Comparison of ENCODE assay signal across 8 cellular contexts in the genomic region with DNA sequence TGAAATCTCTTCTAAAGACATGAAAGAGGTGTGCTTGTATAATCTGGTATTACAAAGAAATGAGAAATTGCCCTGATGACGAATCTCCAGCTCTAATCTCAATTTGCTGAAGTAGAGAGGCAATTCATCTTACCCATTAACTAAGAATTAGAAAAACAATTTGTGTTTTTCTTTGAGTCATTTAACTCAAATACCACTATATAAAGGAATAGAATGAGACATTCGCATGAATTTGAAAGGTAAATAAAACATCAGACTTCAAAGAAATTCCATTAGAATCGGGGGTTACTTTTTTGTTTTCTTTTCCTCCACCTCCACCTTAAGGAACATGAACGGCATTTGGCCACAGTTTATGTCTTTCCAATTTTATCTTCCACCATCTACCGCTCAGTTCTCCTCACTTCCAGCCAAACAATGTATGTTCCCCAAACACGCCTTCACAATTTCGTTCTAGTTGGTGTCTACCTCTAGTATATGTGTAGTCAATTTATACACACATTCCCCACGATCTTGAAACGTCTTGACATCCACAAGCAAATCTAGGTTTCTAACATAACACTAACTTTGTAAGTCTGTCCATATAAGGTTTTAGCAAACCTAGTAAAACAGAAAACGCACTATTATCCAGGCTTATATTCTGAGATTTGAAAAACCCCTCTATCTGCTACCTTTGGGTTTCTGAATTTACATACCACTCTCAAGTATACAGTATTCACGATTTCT. TPM values are rescaled to one million over a fixed set of nuclear protein-coding genes. Genes with fewer than 3 reads are reported as not detected.
A peak's percentile ranks its signal among the peaks of the same experiment; 100 is the strongest.
DNase-seq lines count a peak whose midpoint lies in the region; ATAC-seq and TF ChIP-seq lines count a peak whose summit lies in the region.

No MANE protein-coding gene starts in this region.

- H4K20me1 ChIP-seq in Loucy (ENCODE audit: insufficient read depth, low read length, poor library complexity, severe bottlenecking): peaks cover 34% of the 10 kb centered on the region

- no peaks in the 10 kb centered on the region for H3K36me3 ChIP-seq in CD8-positive, alpha-beta T cell (ENCODE audit: insufficient read depth, low read length)
- H3K36me3 ChIP-seq in Loucy (ENCODE audit: insufficient read depth, low read length) (no peaks in the 10 kb centered on the region), neuronal stem cell (replicated peaks in 1 of 2; ENCODE audit: control insufficient read depth in 2 of 2, insufficient read depth in 2 of 2, low read length in 2 of 2) (peaks cover 0 to 13% of the 10 kb centered on the region in 2 donors)
- H3K36me3 ChIP-seq in effector memory CD4-positive, alpha-beta T cell (ENCODE audit: control insufficient read depth, insufficient read depth, low read length): peaks cover 6% of the 10 kb centered on the region

- no CpG with 5 or more reads among the region's 11 CpGs for WGBS in neuronal stem cell (ENCODE audit: extremely low coverage in 2 of 2, insufficient read length in 2 of 2, insufficient replicate concordance in 1 of 2), 2 donors

- H4K8ac ChIP-seq in neuronal stem cell (ENCODE audit: low read depth, low read length): no peak overlapping the region

- H3K27ac Mint-ChIP-seq in CD8-positive, alpha-beta T cell: peak overlapping the region; percentile 98

- H3K27ac ChIP-seq in CD8-positive, alpha-beta T cell (ENCODE audit: low read depth, low read length): peak overlapping the region; percentile 100
- peak overlapping the region; percentile 99 for H3K27ac ChIP-seq in effector memory CD4-positive, alpha-beta T cell (ENCODE audit: insufficient read depth, low read length, poor library complexity, severe bottlenecking)
- no peak overlapping the region for H3K27ac ChIP-seq in neuronal stem cell (replicated peaks; ENCODE audit: low read length)

- H3K4me3 Mint-ChIP-seq in CD8-positive, alpha-beta T cell: peak overlapping the region; percentile 88

- H3K9me2 ChIP-seq in Loucy (replicated peaks; ENCODE audit: low read depth, low read length): no peaks in the 10 kb centered on the region

- peaks cover 39% of the 10 kb centered on the region for H3K4me1 Mint-ChIP-seq in CD8-positive, alpha-beta T cell (ENCODE audit: low read depth)

- no peak overlapping the region for H2BK12ac ChIP-seq in neuronal stem cell (ENCODE audit: low read length)

- H3K4me2 ChIP-seq in Loucy (ENCODE audit: low read depth, low read length, poor library complexity, severe bottlenecking): peak overlapping the region; percentile 80
- H3K4me2 ChIP-seq in neuronal stem cell (ENCODE audit: insufficient read depth, low read length, poor library complexity, severe bottlenecking): peak overlapping the region; percentile 86

- no peaks in the 10 kb centered on the region for H3K27me3 Mint-ChIP-seq in CD8-positive, alpha-beta T cell (ENCODE audit: low read depth)

- CTCF ChIA-PET in CD8-positive, alpha-beta T cell (lab: Charles Lee): interaction anchor here (0.8 to 1.3 kb wide), 4 partner anchors 12 to 48 kb away, joined by 3 to 5 read pairs (median 4); no protein-coding TSS in a partner anchor

- H3K79me2 ChIP-seq in Loucy (ENCODE audit: insufficient read depth, low read length): peaks cover 34% of the 10 kb centered on the region

- no peak overlapping the region for H4K91ac ChIP-seq in neuronal stem cell (ENCODE audit: low read depth, low read length, poor library complexity)

- no peak overlapping the region for H3K4ac ChIP-seq in neuronal stem cell (ENCODE audit: low read length)

- peaks cover 19% of the 10 kb centered on the region for H3K36me3 Mint-ChIP-seq in CD8-positive, alpha-beta T cell

- intact Hi-C loops in CD8-positive, alpha-beta T cell (cut with DNase I, micrococcal nuclease): loop anchor here (1.0 to 10.0 kb wide), 3 partner anchors 13 to 1842 kb away; a partner anchor contains a TSS

- POLR2A ChIA-PET in CD8-positive, alpha-beta T cell (lab: Charles Lee): interaction anchor here (1.4 to 8.4 kb wide), 2 partner anchors 17 to 83 kb away, joined by 5 to 232 read pairs; a partner anchor contains a TSS

- no peak for ATAC-seq in CD8-positive, alpha-beta T cell
- no peak for ATAC-seq in GM18511 (IDR thresholded peaks at IDR 0.05; ENCODE audit: unreplicated experiment)
- no peak for ATAC-seq in GM19351 (IDR thresholded peaks at IDR 0.05; ENCODE audit: unreplicated experiment)

- peak overlapping the region; percentile 96 for H3K4me3 ChIP-seq in CD8-positive, alpha-beta T cell (ENCODE audit: low read depth, low read length)
- H3K4me3 ChIP-seq in Loucy (ENCODE audit: low read length, poor library complexity, severe bottlenecking): peak overlapping the region; percentile 87
- peak overlapping the region; percentile 98 for H3K4me3 ChIP-seq in effector memory CD4-positive, alpha-beta T cell (ENCODE audit: insufficient read depth, low read depth, low read length, poor library complexity, severe bottlenecking)
- H3K4me3 ChIP-seq in neuronal stem cell (ENCODE audit: low read length in 2 of 2): peak overlapping the region in 1 of 2 donors; percentile 59

- no peak overlapping the region for H3K18ac ChIP-seq in neuronal stem cell (ENCODE audit: low read length)

- no peaks in the 10 kb centered on the region for H3K9me3 ChIP-seq in CD8-positive, alpha-beta T cell (ENCODE audit: low read length)
- H3K9me3 ChIP-seq in Loucy (ENCODE audit: insufficient read depth, low read depth, low read length) (no peaks in the 10 kb centered on the region), neuronal stem cell (replicated peaks in 1 of 2; ENCODE audit: control insufficient read depth in 2 of 2, insufficient read depth in 1 of 2, low read depth in 1 of 2, low read length in 2 of 2) (peaks cover 0 to under 1% of the 10 kb centered on the region in 2 donors)
- H3K9me3 ChIP-seq in effector memory CD4-positive, alpha-beta T cell (ENCODE audit: control insufficient read depth, low read length): no peaks in the 10 kb centered on the region

- no peaks in the 10 kb centered on the region for H3K9me3 Mint-ChIP-seq in CD8-positive, alpha-beta T cell

- H2AK5ac ChIP-seq in neuronal stem cell (ENCODE audit: low read depth, low read length): no peak overlapping the region

- H3K23ac ChIP-seq in neuronal stem cell (ENCODE audit: low read depth, low read length, poor library complexity): no peak overlapping the region

- H3K4me1 ChIP-seq in CD8-positive, alpha-beta T cell (ENCODE audit: insufficient read depth, low read length): peaks cover 21% of the 10 kb centered on the region
- H3K4me1 ChIP-seq in Loucy (ENCODE audit: insufficient read depth, low read length, poor library complexity, severe bottlenecking) (peaks cover 19% of the 10 kb centered on the region), neuronal stem cell (ENCODE audit: control insufficient read depth in 2 of 2, insufficient read depth in 1 of 2, low read depth in 1 of 2, low read length in 2 of 2) (peaks cover 2% of the 10 kb centered on the region in 2 donors)
- peaks cover 9% of the 10 kb centered on the region for H3K4me1 ChIP-seq in effector memory CD4-positive, alpha-beta T cell (ENCODE audit: control insufficient read depth, insufficient read depth, low read length, poor library complexity, severe bottlenecking)

- no peaks in the 10 kb centered on the region for H3K27me3 ChIP-seq in CD8-positive, alpha-beta T cell (ENCODE audit: insufficient read depth, low read length)
- H3K27me3 ChIP-seq in Loucy (ENCODE audit: insufficient read depth, low read length, poor library complexity, severe bottlenecking) (no peaks in the 10 kb centered on the region), neuronal stem cell (ENCODE audit: control insufficient read depth in 3 of 3, insufficient read depth in 3 of 3, low read depth in 1 of 3, low read length in 3 of 3) (peaks cover 0 to 12% (median 0%) of the 10 kb centered on the region in 3 experiments)
- no peaks in the 10 kb centered on the region for H3K27me3 ChIP-seq in effector memory CD4-positive, alpha-beta T cell (replicated peaks; ENCODE audit: control insufficient read depth, insufficient read depth, low read length, poor library complexity, severe bottlenecking)

- no peak for DNase-seq in CD8-positive, alpha-beta T cell
- DNase-seq in effector memory CD4-positive, alpha-beta T cell: no peak
- DNase-seq in neuronal stem cell (ENCODE audit: low spot score): no peak
- no peak for DNase-seq in OCI-M2 (lab: John Stamatoyannopoulos, UW; ENCODE audit: unreplicated experiment)
- DNase-seq in C1 segment of cervical spinal cord (lab: John Stamatoyannopoulos, UW): no peak

- H2BK120ac ChIP-seq in neuronal stem cell (ENCODE audit: low read depth, low read length): no peak overlapping the region

- TF ChIP-seq CTCF in CD8-positive, alpha-beta T cell (IDR thresholded peaks at IDR 0.05): no peak
- no peak for TF ChIP-seq CTCF in Loucy (conservative IDR thresholded peaks at IDR 0.05; ENCODE audit: low read length)

- no peaks in the 10 kb centered on the region for H3F3A ChIP-seq in Loucy (ENCODE audit: low read depth)

- H2AFZ ChIP-seq in Loucy (ENCODE audit: low read length): peak overlapping the region; percentile 99; the same call in 1 of the 2 replicates
- H2AFZ ChIP-seq in neuronal stem cell (ENCODE audit: low read length): peak overlapping the region; percentile 97

- no peak overlapping the region for H3K14ac ChIP-seq in neuronal stem cell (ENCODE audit: low read length)

- H3K79me1 ChIP-seq in neuronal stem cell (ENCODE audit: low read depth, low read length): peaks cover 8% of the 10 kb centered on the region

- H2BK15ac ChIP-seq in neuronal stem cell (ENCODE audit: low read length): no peak overlapping the region

- no peak overlapping the region for H2BK5ac ChIP-seq in neuronal stem cell (ENCODE audit: low read length)

- peak overlapping the region; percentile 96 for H3K9ac ChIP-seq in Loucy (ENCODE audit: low read depth, low read length, poor library complexity, severe bottlenecking)
- no peak overlapping the region for H3K9ac ChIP-seq in neuronal stem cell (ENCODE audit: low read depth, low read length, poor library complexity)

RNA-seq across cellular contexts. Expression of a gene that starts 1.3 kb away (rescaled TPM):
- 100 to 1,000 TPM; 305 to 306 TPM for total RNA-seq in CD8-positive, alpha-beta T cell
- polyA plus RNA-seq in neuronal stem cell (2013, experiment 1 of 2): 20.7 TPM
- 21.9 TPM for polyA plus RNA-seq in neuronal stem cell (2013, experiment 2 of 2)
